In the genomic region with DNA sequence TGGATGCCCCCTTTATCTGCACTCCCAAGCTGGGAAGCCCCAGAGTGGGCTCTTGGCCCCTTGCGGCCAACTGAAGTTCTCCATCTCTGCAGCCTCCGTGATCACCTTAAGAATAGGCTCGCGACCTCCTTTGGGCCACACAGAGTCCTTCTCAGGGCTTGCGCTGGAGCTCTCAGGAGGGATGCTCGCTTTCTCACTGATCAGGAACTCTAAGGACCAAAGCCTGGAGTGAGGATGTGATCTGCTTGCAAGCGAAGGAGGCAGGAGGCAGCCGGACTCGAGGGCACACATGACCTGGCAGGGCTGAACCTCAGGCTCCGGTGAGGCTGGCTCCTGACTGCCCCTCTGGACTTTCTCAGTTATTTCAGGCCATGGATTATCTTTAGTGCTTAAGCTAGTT, we compare ENCODE assay signal across 1 cellular context.
TF ChIP-seq lines count a peak whose summit lies in the region.

No MANE protein-coding gene starts in this region.

TF ChIP-seq in K562, 482 proteins besides CTCF, POLR2A, EP300 and RAD21 (continued from another document):
- TF ChIP-seq CHD7 (IDR thresholded peaks at IDR 0.05; ENCODE audit: low read depth, low read length): no peak
- no peak for TF ChIP-seq PYGO2 (tag; IDR thresholded peaks at IDR 0.05)
- no peak for TF ChIP-seq CGGBP1 (CRISPR knock-in tag; IDR thresholded peaks at IDR 0.05)
- no peak for TF ChIP-seq ZC3H8 (IDR thresholded peaks at IDR 0.05)
- no peak for TF ChIP-seq SIX5 (IDR thresholded peaks at IDR 0.05; ENCODE audit: borderline replicate concordance in 1 of 2, insufficient read depth in 1 of 2, low read depth in 1 of 2, low read length in 2 of 2)
- TF ChIP-seq ZNF217 (CRISPR knock-in tag; IDR thresholded peaks at IDR 0.05): no peak
- TF ChIP-seq ZNF24 (IDR thresholded peaks at IDR 0.05): no peak
- no peak for TF ChIP-seq ZBED1 (IDR thresholded peaks at IDR 0.05)
